In genomic region chr6:43076093-43076927, GRCh38 we compare ENCODE assay signal across 1 cellular context.
A peak's percentile ranks its signal among the peaks of the same experiment; 100 is the strongest.
TF ChIP-seq lines count a peak whose summit lies in the region.

Gene PTK7, plus strand, starts transcription at chr6:43076314. Its CDS starts 175 bp downstream, at chr6:43076489.

TF ChIP-seq in HepG2, 621 proteins besides CTCF, POLR2A, EP300 and RAD21 (continued from another document and continues in another):
- TF ChIP-seq ATF6 (CRISPR knock-in tag; conservative IDR thresholded peaks at IDR 0.05), result no peak
- no peak for TF ChIP-seq SRSF9 (IDR thresholded peaks at IDR 0.05; ENCODE audit: borderline replicate concordance, insufficient read depth, low read depth, low read length, poor library complexity, severe bottlenecking)
- no peak for TF ChIP-seq ZNF839 (CRISPR knock-in tag; IDR thresholded peaks at IDR 0.05; ENCODE audit: borderline replicate concordance)
- TF ChIP-seq ZNF460 (CRISPR knock-in tag; IDR thresholded peaks at IDR 0.05; ENCODE audit: borderline replicate concordance), result no peak; the same call in 1 of the 2 replicates
- TF ChIP-seq ZNF550 (CRISPR knock-in tag; IDR thresholded peaks at IDR 0.05; ENCODE audit: borderline replicate concordance), result no peak
- no peak for TF ChIP-seq ZMYM3 (CRISPR knock-in tag; IDR thresholded peaks at IDR 0.05)
- TF ChIP-seq ZBTB1 (CRISPR knock-in tag; IDR thresholded peaks at IDR 0.05; ENCODE audit: borderline replicate concordance), result no peak
- no peak for TF ChIP-seq FOXA1 (IDR thresholded peaks at IDR 0.05)
- TF ChIP-seq FOXA1 (CRISPR knock-in tag; IDR thresholded peaks at IDR 0.05), result no peak
- no peak for TF ChIP-seq ZNF264 (CRISPR knock-in tag; IDR thresholded peaks at IDR 0.05)
- no peak for TF ChIP-seq MIER2 (CRISPR knock-in tag; IDR thresholded peaks at IDR 0.05)
- no peak; the same call in 1 of the 2 replicates for TF ChIP-seq ETV5 (CRISPR knock-in tag; IDR thresholded peaks at IDR 0.05; ENCODE audit: borderline replicate concordance)
- peak; percentile 80 for TF ChIP-seq ZBTB7A (CRISPR knock-in tag; IDR thresholded peaks at IDR 0.05)
- TF ChIP-seq GRHL1 (CRISPR knock-in tag; conservative IDR thresholded peaks at IDR 0.05), result no peak
- TF ChIP-seq ZNF441 (CRISPR knock-in tag; IDR thresholded peaks at IDR 0.05; ENCODE audit: borderline replicate concordance), result no peak
- no peak for TF ChIP-seq DRAP1 (CRISPR knock-in tag; IDR thresholded peaks at IDR 0.05)
- TF ChIP-seq NR2F6 (IDR thresholded peaks at IDR 0.05), result no peak
- TF ChIP-seq NR2F6 (CRISPR knock-in tag; IDR thresholded peaks at IDR 0.05), result no peak
- TF ChIP-seq JDP2 (CRISPR knock-in tag; IDR thresholded peaks at IDR 0.05; ENCODE audit: borderline replicate concordance), result no peak
- no peak for TF ChIP-seq ZC3H13 (CRISPR knock-in tag; IDR thresholded peaks at IDR 0.05)
- TF ChIP-seq E2F5 (CRISPR knock-in tag; conservative IDR thresholded peaks at IDR 0.05), result peak; percentile 10; the same call in 1 of the 2 replicates
- 0 out of 2 replicates have a peak, but pooled peaks have one; percentile 28 for TF ChIP-seq KMT2B (CRISPR knock-in tag; IDR thresholded peaks at IDR 0.05)
- TF ChIP-seq SP5 (CRISPR knock-in tag; IDR thresholded peaks at IDR 0.05; ENCODE audit: borderline replicate concordance, low read depth), result peak; percentile 51
- no peak for TF ChIP-seq FOXO4 (CRISPR knock-in tag; conservative IDR thresholded peaks at IDR 0.05)
- TF ChIP-seq MBNL3 (CRISPR knock-in tag; conservative IDR thresholded peaks at IDR 0.05), result no peak
- TF ChIP-seq, protein P1, sequence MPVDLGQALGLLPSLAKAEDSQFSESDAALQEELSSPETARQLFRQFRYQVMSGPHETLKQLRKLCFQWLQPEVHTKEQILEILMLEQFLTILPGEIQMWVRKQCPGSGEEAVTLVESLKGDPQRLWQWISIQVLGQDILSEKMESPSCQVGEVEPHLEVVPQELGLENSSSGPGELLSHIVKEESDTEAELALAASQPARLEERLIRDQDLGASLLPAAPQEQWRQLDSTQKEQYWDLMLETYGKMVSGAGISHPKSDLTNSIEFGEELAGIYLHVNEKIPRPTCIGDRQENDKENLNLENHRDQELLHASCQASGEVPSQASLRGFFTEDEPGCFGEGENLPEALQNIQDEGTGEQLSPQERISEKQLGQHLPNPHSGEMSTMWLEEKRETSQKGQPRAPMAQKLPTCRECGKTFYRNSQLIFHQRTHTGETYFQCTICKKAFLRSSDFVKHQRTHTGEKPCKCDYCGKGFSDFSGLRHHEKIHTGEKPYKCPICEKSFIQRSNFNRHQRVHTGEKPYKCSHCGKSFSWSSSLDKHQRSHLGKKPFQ (CRISPR knock-in tag; IDR thresholded peaks at IDR 0.05; ENCODE audit: insufficient replicate concordance), result peak; percentile 70
- TF ChIP-seq, protein P2, sequence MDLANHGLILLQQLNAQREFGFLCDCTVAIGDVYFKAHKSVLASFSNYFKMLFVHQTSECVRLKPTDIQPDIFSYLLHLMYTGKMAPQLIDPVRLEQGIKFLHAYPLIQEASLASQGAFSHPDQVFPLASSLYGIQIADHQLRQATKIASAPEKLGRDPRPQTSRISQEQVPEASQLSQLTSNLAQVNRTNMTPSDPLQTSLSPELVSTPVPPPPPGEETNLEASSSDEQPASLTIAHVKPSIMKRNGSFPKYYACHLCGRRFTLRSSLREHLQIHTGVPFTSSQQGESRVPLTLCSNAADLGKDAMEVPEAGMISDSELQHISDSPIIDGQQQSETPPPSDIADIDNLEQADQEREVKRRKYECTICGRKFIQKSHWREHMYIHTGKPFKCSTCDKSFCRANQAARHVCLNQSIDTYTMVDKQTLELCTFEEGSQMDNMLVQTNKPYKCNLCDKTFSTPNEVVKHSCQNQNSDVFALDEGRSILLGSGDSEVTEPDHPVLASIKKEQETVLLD (CRISPR knock-in tag; IDR thresholded peaks at IDR 0.05; ENCODE audit: low read depth), result peak; percentile 59; the same call in 1 of the 2 replicates
- 0 out of 2 replicates have a peak, but pooled peaks have one; percentile 14 for TF ChIP-seq ZNF124 (CRISPR knock-in tag; IDR thresholded peaks at IDR 0.05)
- TF ChIP-seq EZH2 (conservative IDR thresholded peaks at IDR 0.05; ENCODE audit: low read depth, low read length), result no peak
- peak; percentile 43 for TF ChIP-seq RXRA (CRISPR knock-in tag; IDR thresholded peaks at IDR 0.05)
- TF ChIP-seq NR2F2 (IDR thresholded peaks at IDR 0.05; ENCODE audit: borderline replicate concordance, low read depth), result no peak
- no peak for TF ChIP-seq TEAD3 (CRISPR knock-in tag; optimal IDR thresholded peaks at IDR 0.05; ENCODE audit: borderline replicate concordance)
- TF ChIP-seq POLR2AphosphoS2 (IDR thresholded peaks at IDR 0.05; ENCODE audit: low read depth, low read length), result no peak
- TF ChIP-seq NFYB (CRISPR knock-in tag; IDR thresholded peaks at IDR 0.05), result peak; percentile 11; the same call in 1 of the 2 replicates
- TF ChIP-seq ZFP1 (CRISPR knock-in tag; IDR thresholded peaks at IDR 0.05), result no peak
- no peak for TF ChIP-seq ZNF614 (CRISPR knock-in tag; IDR thresholded peaks at IDR 0.05; ENCODE audit: borderline replicate concordance)
- 0 out of 2 replicates have a peak, but pooled peaks have one; percentile 17 for TF ChIP-seq POLR2G (IDR thresholded peaks at IDR 0.05; ENCODE audit: low read depth, low read length)
- 0 out of 2 replicates have a peak, but pooled peaks have one; percentile 2 for TF ChIP-seq POGZ (CRISPR knock-in tag; IDR thresholded peaks at IDR 0.05)
- no peak for TF ChIP-seq ZNF329 (CRISPR knock-in tag; IDR thresholded peaks at IDR 0.05; ENCODE audit: low read depth)
- no peak for TF ChIP-seq ONECUT2 (CRISPR knock-in tag; IDR thresholded peaks at IDR 0.05)
- no peak; the same call in 1 of the 2 replicates for TF ChIP-seq ZNF558 (CRISPR knock-in tag; IDR thresholded peaks at IDR 0.05; ENCODE audit: borderline replicate concordance)
- TF ChIP-seq ZFYVE20 (CRISPR knock-in tag; IDR thresholded peaks at IDR 0.05; ENCODE audit: borderline replicate concordance, low read depth), result peak; percentile 12; the same call in 1 of the 2 replicates
- no peak; the same call in 1 of the 2 replicates for TF ChIP-seq THRA (CRISPR knock-in tag; IDR thresholded peaks at IDR 0.05; ENCODE audit: borderline replicate concordance)
- TF ChIP-seq CEBPB (IDR thresholded peaks at IDR 0.05; ENCODE audit: borderline replicate concordance, low read depth, low read length), result no peak
- peak; percentile 35; the same call in 1 of the 2 replicates for TF ChIP-seq ZNF572 (CRISPR knock-in tag; IDR thresholded peaks at IDR 0.05)
- peak; percentile 58; the same call in 1 of the 2 replicates for TF ChIP-seq ZNF563 (CRISPR knock-in tag; IDR thresholded peaks at IDR 0.05)
- TF ChIP-seq AHR (CRISPR knock-in tag; IDR thresholded peaks at IDR 0.05), result no peak
- no peak; the same call in 1 of the 2 replicates for TF ChIP-seq SNAPC5 (CRISPR knock-in tag; IDR thresholded peaks at IDR 0.05; ENCODE audit: borderline replicate concordance)
- TF ChIP-seq BRCA1 (CRISPR knock-in tag; IDR thresholded peaks at IDR 0.05), result no peak
- no peak for TF ChIP-seq NFE2L1 (CRISPR knock-in tag; IDR thresholded peaks at IDR 0.05; ENCODE audit: borderline replicate concordance)
- no peak for TF ChIP-seq ZNF780A (CRISPR knock-in tag; IDR thresholded peaks at IDR 0.05)
- no peak for TF ChIP-seq SNAPC2 (CRISPR knock-in tag; IDR thresholded peaks at IDR 0.05)
- TF ChIP-seq BCL6 (CRISPR knock-in tag; IDR thresholded peaks at IDR 0.05), result no peak
- peak; percentile 73 for TF ChIP-seq ARNTL (CRISPR knock-in tag; IDR thresholded peaks at IDR 0.05)
- peak; percentile 75; the same call in 1 of the 2 replicates for TF ChIP-seq BRF2 (CRISPR knock-in tag; IDR thresholded peaks at IDR 0.05)
- no peak for TF ChIP-seq CERS6 (CRISPR knock-in tag; IDR thresholded peaks at IDR 0.05)
- no peak for TF ChIP-seq ZNF83 (CRISPR knock-in tag; IDR thresholded peaks at IDR 0.05; ENCODE audit: borderline replicate concordance)
- peak; percentile 17; the same call in 1 of the 2 replicates for TF ChIP-seq GATA4 (IDR thresholded peaks at IDR 0.05; ENCODE audit: borderline replicate concordance, low read depth)
- TF ChIP-seq, protein P3, sequence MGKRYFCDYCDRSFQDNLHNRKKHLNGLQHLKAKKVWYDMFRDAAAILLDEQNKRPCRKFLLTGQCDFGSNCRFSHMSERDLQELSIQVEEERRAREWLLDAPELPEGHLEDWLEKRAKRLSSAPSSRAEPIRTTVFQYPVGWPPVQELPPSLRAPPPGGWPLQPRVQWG (CRISPR knock-in tag; IDR thresholded peaks at IDR 0.05; ENCODE audit: borderline replicate concordance, low read depth), result no peak
- no peak for TF ChIP-seq PRMT3 (CRISPR knock-in tag; IDR thresholded peaks at IDR 0.05; ENCODE audit: borderline replicate concordance, low read depth)
